Comparison of ENCODE assay signal across 19 cellular contexts in genomic region chr4:104365618-104366017, GRCh38.
DNase-seq lines count a peak whose midpoint lies in the region; ATAC-seq and TF ChIP-seq lines count a peak whose summit lies in the region.
"Had no signal": no experiment of that assay in that cellular context is flagged by ENCODE, and none has a peak within 500 bp of the region (broad histone marks: within the 10 kb centered on the region; RNA-seq: fewer than 3 reads in every experiment).

No MANE protein-coding gene starts in this region.

- DNase-seq in GM12865 (ENCODE audit: low read depth), result peak; percentile 29
- no peak for DNase-seq in EL
- DNase-seq in T-helper 2 cell treated with Interferon-gamma antibody and Interleukin-4, amounts not matched to agents 5 μg/mL and 100 μg/mL, for 36 hours (ENCODE audit: low spot score), result no peak
- no peak for DNase-seq in COLO668 (lab: John Stamatoyannopoulos, UW; ENCODE audit: unreplicated experiment)
- DNase-seq: AML-193; CD4-positive, alpha-beta T cell; DMS153; DMS79; GOT3; H7; HFFc6; KG1 had no signal

- H3K4me3 Mint-ChIP-seq in T-helper 2 cell treated with Interferon-gamma antibody and Interleukin-4, amounts not matched to agents 5 μg/mL and 100 μg/mL, for 36 hours, result no peak overlapping the region
- H3K4me3 Mint-ChIP-seq: CD4-positive, alpha-beta T cell; HFFc6 had no signal

- no peaks in the 10 kb centered on the region for H3K4me1 Mint-ChIP-seq in T-helper 2 cell treated with Interferon-gamma antibody and Interleukin-4, amounts not matched to agents 5 μg/mL and 100 μg/mL, for 36 hours (ENCODE audit: low read depth)

- H3K4me2 ChIP-seq in KMS-11, result peak overlapping the region; percentile 7; the same call in 1 of the 2 replicates
- H3K4me2 ChIP-seq: A549 had no signal

- ATAC-seq in GM21360 (IDR thresholded peaks at IDR 0.05; ENCODE audit: unreplicated experiment) (peak; percentile 69), HG02884 (IDR thresholded peaks at IDR 0.05; ENCODE audit: unreplicated experiment) (peak; percentile 51)
- ATAC-seq: A549, HCT116 had no signal

- H3K27me3 ChIP-seq in KMS-11 (ENCODE audit: insufficient read depth, low read depth), result no peaks in the 10 kb centered on the region

- no peaks in the 10 kb centered on the region for H3K27me3 Mint-ChIP-seq in T-helper 2 cell treated with Interferon-gamma antibody and Interleukin-4, amounts not matched to agents 5 μg/mL and 100 μg/mL, for 36 hours (ENCODE audit: low read depth)
- H3K27me3 Mint-ChIP-seq: CD4-positive, alpha-beta T cell had no signal

- no peak for TF ChIP-seq CTCF in GM12865 (IDR thresholded peaks at IDR 0.05; ENCODE audit: insufficient read depth, low read depth, low read length, missing control alignments)
- no peak for TF ChIP-seq CTCF in KMS-11 (conservative IDR thresholded peaks at IDR 0.05; ENCODE audit: low read depth, low read length)

- H3K9ac ChIP-seq in KMS-11, result no peak overlapping the region

- no peak overlapping the region for H3K27ac Mint-ChIP-seq in T-helper 2 cell treated with Interferon-gamma antibody and Interleukin-4, amounts not matched to agents 5 μg/mL and 100 μg/mL, for 36 hours
- H3K27ac Mint-ChIP-seq: CD4-positive, alpha-beta T cell; HFFc6 had no signal

- H3K36me3 ChIP-seq in KMS-11 (ENCODE audit: insufficient read depth), result no peaks in the 10 kb centered on the region

- H3K36me3 Mint-ChIP-seq in T-helper 2 cell treated with Interferon-gamma antibody and Interleukin-4, amounts not matched to agents 5 μg/mL and 100 μg/mL, for 36 hours (ENCODE audit: low read depth), result no peaks in the 10 kb centered on the region

- H3K27ac ChIP-seq in KMS-11, result no peak overlapping the region
- H3K27ac ChIP-seq: 22Rv1, A549, C4-2B had no signal

- H3K4me1 ChIP-seq in KMS-11 (ENCODE audit: low read depth, poor library complexity, severe bottlenecking), result peaks cover 10% of the 10 kb centered on the region
- H3K4me1 ChIP-seq: A549 had no signal

- peaks cover 10% of the 10 kb centered on the region for H3K9me3 Mint-ChIP-seq in T-helper 2 cell treated with Interferon-gamma antibody and Interleukin-4, amounts not matched to agents 5 μg/mL and 100 μg/mL, for 36 hours

- no peaks in the 10 kb centered on the region for H3K79me2 ChIP-seq in KMS-11 (ENCODE audit: insufficient read depth, low read depth)

- H3K4me3 ChIP-seq in GM12865 (ENCODE audit: low read depth, low read length), result no peak overlapping the region
- H3K4me3 ChIP-seq in KMS-11 (IDR thresholded peaks at IDR 0.05; ENCODE audit: insufficient read depth, low read depth, low read length), result no peak overlapping the region
- H3K4me3 ChIP-seq: A549 had no signal

- no peak overlapping the region for H2AFZ ChIP-seq in KMS-11 (ENCODE audit: low read depth)

- no peaks in the 10 kb centered on the region for H4K20me1 ChIP-seq in KMS-11 (ENCODE audit: insufficient read depth)
